Comparison of ENCODE assay signal across 1 cellular context in genomic region chr4:139555073-139555704, GRCh38.
TF ChIP-seq lines count a peak whose summit lies in the region.

No MANE protein-coding gene starts in this region.

TF ChIP-seq in HepG2, 621 proteins besides CTCF, POLR2A, EP300 and RAD21 (continued from another document):
- TF ChIP-seq ZNF563 (CRISPR knock-in tag; IDR thresholded peaks at IDR 0.05) (0 out of 2 replicates have a peak, but pooled peaks have one; percentile 30), HOXA3 (CRISPR knock-in tag; IDR thresholded peaks at IDR 0.05) (no peak), JUN (CRISPR knock-in tag; IDR thresholded peaks at IDR 0.05) (no peak), ZNF382 (CRISPR knock-in tag; IDR thresholded peaks at IDR 0.05; ENCODE audit: borderline replicate concordance) (no peak), IKZF4 (CRISPR knock-in tag; IDR thresholded peaks at IDR 0.05; ENCODE audit: borderline replicate concordance, low read depth, not compliant biosample characterization) (no peak), ZZZ3 (CRISPR knock-in tag; IDR thresholded peaks at IDR 0.05; ENCODE audit: borderline replicate concordance) (no peak), HOXA5 (CRISPR knock-in tag; IDR thresholded peaks at IDR 0.05) (no peak), KDM5A (IDR thresholded peaks at IDR 0.05; ENCODE audit: borderline replicate concordance, low read length) (no peak), MIER2 (CRISPR knock-in tag; IDR thresholded peaks at IDR 0.05) (no peak), ZBTB42 (CRISPR knock-in tag; IDR thresholded peaks at IDR 0.05) (no peak), NR2F1 (CRISPR knock-in tag; IDR thresholded peaks at IDR 0.05) (no peak), JUND (CRISPR knock-in tag; IDR thresholded peaks at IDR 0.05) (no peak), UBTF (CRISPR knock-in tag; IDR thresholded peaks at IDR 0.05) (no peak), ASH2L (IDR thresholded peaks at IDR 0.05; ENCODE audit: insufficient read length, low read depth, low read length) (no peak), ZFP91 (CRISPR knock-in tag; IDR thresholded peaks at IDR 0.05; ENCODE audit: borderline replicate concordance) (no peak; the same call in 1 of the 2 replicates), XRCC5 (optimal IDR thresholded peaks at IDR 0.05; ENCODE audit: low read length) (peak; percentile 33), RBM22 (optimal IDR thresholded peaks at IDR 0.05; ENCODE audit: low read length) (no peak), ZNF83 (CRISPR knock-in tag; IDR thresholded peaks at IDR 0.05; ENCODE audit: borderline replicate concordance) (0 out of 2 replicates have a peak, but pooled peaks have one; percentile 39), ZSCAN30 (CRISPR knock-in tag; IDR thresholded peaks at IDR 0.05) (no peak), ZKSCAN8 (CRISPR knock-in tag; IDR thresholded peaks at IDR 0.05; ENCODE audit: borderline replicate concordance) (no peak), ZNF101 (CRISPR knock-in tag; IDR thresholded peaks at IDR 0.05; ENCODE audit: borderline replicate concordance, low read depth) (no peak), IRF2 (CRISPR knock-in tag; IDR thresholded peaks at IDR 0.05) (no peak), FIP1L1 (IDR thresholded peaks at IDR 0.05; ENCODE audit: borderline replicate concordance, insufficient read depth, low read depth, low read length) (no peak), MTF2 (CRISPR knock-in tag; IDR thresholded peaks at IDR 0.05; ENCODE audit: borderline replicate concordance) (peak; percentile 66; the same call in 1 of the 2 replicates), GABPB1 (CRISPR knock-in tag; IDR thresholded peaks at IDR 0.05) (peak; percentile 37; the same call in 1 of the 2 replicates), ZNF451 (CRISPR knock-in tag; IDR thresholded peaks at IDR 0.05) (0 out of 2 replicates have a peak, but pooled peaks have one; percentile 35)
- TF ChIP-seq, protein P1, sequence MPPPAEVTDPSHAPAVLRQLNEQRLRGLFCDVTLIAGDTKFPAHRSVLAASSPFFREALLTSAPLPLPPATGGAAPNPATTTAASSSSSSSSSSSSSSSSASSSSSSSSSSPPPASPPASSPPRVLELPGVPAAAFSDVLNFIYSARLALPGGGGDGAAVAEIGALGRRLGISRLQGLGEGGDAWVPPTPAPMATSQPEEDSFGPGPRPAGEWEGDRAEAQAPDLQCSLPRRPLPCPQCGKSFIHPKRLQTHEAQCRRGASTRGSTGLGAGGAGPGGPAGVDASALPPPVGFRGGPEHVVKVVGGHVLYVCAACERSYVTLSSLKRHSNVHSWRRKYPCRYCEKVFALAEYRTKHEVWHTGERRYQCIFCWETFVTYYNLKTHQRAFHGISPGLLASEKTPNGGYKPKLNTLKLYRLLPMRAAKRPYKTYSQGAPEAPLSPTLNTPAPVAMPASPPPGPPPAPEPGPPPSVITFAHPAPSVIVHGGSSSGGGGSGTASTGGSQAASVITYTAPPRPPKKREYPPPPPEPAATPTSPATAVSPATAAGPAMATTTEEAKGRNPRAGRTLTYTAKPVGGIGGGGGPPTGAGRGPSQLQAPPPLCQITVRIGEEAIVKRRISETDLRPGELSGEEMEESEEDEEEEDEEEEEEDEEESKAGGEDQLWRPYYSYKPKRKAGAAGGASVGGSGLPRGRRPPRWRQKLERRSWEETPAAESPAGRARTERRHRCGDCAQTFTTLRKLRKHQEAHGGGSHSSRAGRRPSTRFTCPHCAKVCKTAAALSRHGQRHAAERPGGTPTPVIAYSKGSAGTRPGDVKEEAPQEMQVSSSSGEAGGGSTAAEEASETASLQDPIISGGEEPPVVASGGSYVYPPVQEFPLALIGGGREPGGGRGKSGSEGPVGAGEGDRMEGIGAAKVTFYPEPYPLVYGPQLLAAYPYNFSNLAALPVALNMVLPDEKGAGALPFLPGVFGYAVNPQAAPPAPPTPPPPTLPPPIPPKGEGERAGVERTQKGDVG (CRISPR knock-in tag; IDR thresholded peaks at IDR 0.05; ENCODE audit: borderline replicate concordance) = no peak
- TF ChIP-seq, protein P2, sequence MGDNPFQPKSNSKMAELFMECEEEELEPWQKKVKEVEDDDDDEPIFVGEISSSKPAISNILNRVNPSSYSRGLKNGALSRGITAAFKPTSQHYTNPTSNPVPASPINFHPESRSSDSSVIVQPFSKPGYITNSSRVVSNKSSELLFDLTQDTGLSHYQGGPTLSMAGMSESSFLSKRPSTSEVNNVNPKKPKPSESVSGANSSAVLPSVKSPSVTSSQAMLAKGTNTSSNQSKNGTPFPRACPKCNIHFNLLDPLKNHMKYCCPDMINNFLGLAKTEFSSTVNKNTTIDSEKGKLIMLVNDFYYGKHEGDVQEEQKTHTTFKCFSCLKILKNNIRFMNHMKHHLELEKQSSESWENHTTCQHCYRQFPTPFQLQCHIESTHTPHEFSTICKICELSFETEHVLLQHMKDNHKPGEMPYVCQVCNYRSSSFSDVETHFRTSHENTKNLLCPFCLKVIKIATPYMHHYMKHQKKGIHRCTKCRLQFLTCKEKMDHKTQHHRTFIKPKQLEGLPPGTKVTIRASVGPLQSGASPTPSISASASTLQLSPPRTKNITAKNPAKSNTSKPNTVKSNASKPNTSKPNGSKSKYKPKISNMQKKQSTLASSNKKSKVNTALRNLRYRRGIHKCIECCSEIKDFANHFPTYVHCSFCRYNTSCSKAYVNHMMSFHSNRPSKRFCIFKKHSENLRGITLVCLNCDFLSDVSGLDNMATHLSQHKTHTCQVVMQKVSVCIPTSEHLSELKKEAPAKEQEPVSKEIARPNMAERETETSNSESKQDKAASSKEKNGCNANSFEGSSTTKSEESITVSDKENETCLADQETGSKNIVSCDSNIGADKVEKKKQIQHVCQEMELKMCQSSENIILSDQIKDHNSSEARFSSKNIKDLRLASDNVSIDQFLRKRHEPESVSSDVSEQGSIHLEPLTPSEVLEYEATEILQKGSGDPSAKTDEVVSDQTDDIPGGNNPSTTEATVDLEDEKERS (CRISPR knock-in tag; IDR thresholded peaks at IDR 0.05) = no peak
